ENCODE assay signal across 17 cellular contexts in the genomic region with DNA sequence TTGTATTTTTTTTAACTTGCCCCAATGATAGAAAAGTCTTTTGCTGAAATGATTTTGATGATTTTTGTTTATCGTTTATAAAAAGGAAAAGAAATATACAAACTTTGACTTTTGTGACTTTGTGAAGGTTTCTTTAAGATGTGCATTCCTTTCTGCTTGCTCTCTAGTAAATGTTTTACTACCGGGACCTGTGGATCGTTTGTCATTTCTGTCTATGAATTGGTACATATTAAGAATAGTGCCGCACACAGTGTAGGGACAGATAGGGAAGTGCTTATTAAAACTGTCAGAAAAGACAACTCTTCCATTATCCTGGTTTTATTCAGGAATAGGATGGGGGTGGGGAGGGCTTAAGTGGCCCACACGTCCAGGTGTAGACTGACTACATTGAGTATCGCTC. TPM values are rescaled to one million over a fixed set of nuclear protein-coding genes. Genes with fewer than 3 reads are reported as not detected.
A peak's percentile ranks its signal among the peaks of the same experiment; 100 is the strongest.
DNase-seq lines count a peak whose midpoint lies in the region; ATAC-seq and TF ChIP-seq lines count a peak whose summit lies in the region.
"Had no signal": no experiment of that assay in that cellular context is flagged by ENCODE, and none has a peak within 500 bp of the region (broad histone marks: within the 10 kb centered on the region; RNA-seq: fewer than 3 reads in every experiment).

No MANE protein-coding gene starts in this region.

- H3K4ac ChIP-seq in mesenchymal stem cell (ENCODE audit: low read depth in 1 of 2, low read length in 2 of 2) = no peak overlapping the region

- H4K8ac ChIP-seq in mesenchymal stem cell (ENCODE audit: low read length) = no peak overlapping the region

- peak overlapping the region; percentile 32 for H3K4me2 ChIP-seq in mesenchymal stem cell (ENCODE audit: low read length, poor library complexity, severe bottlenecking)

- 0 out of 2 replicates have a peak overlapping the region, but pooled peaks have one; percentile 10 for H3K27ac ChIP-seq in 22Rv1
- peak overlapping the region; percentile 86 for H3K27ac ChIP-seq in mesenchymal stem cell (ENCODE audit: low read length, poor library complexity, severe bottlenecking)
- H3K27ac ChIP-seq: brain microvascular endothelial cell, GM23248 had no signal

- H3K9ac ChIP-seq in mesenchymal stem cell (ENCODE audit: low read length) = no peak overlapping the region
- H3K9ac ChIP-seq: GM23248 had no signal

- H3K14ac ChIP-seq in mesenchymal stem cell (ENCODE audit: low read length in 2 of 2) = no peak overlapping the region

- 91% methylated on average over 6 of the region's 6 CpGs for WGBS in mesenchymal stem cell

- no peak overlapping the region for H2BK5ac ChIP-seq in mesenchymal stem cell (ENCODE audit: low read depth, low read length, poor library complexity, severe bottlenecking)

- H3K4me1 Mint-ChIP-seq in CD14-positive monocyte (peaks cover 7% of the 10 kb centered on the region), immature natural killer cell (peaks cover 8 to 14% of the 10 kb centered on the region in 2 donors)
- peaks cover 12% of the 10 kb centered on the region for H3K4me1 Mint-ChIP-seq in activated T-helper 17 cell treated with anti-CD3 and anti-CD28 coated beads, Interleukin-2, amount 50 U/mL, for 72 hours

- H3K9me3 Mint-ChIP-seq in CD14-positive monocyte (peaks cover 0 to 1% (median 0%) of the 10 kb centered on the region in 7 donors), immature natural killer cell (no peaks in the 10 kb centered on the region)
- H3K9me3 Mint-ChIP-seq in activated T-helper 17 cell treated with anti-CD3 and anti-CD28 coated beads, Interleukin-2, amount 50 U/mL, for 72 hours = no peaks in the 10 kb centered on the region
- H3K9me3 Mint-ChIP-seq: activated T-helper 2 cell treated with anti-CD3 and anti-CD28 coated beads, Interferon-gamma antibody, Interleukin-2, Interleukin-4, amounts not matched to agents 10 μg/mL and 5 μg/mL and 100 μg/mL, durations not matched to agents 14 hours and 24 hours and 36 hours had no signal

- H3K4me3 ChIP-seq in mesenchymal stem cell (ENCODE audit: insufficient read depth in 1 of 2, low read depth in 1 of 2, low read length in 2 of 2) = no peak overlapping the region
- H3K4me3 ChIP-seq: dorsolateral prefrontal cortex, GM23248 had no signal

- peaks cover 22% of the 10 kb centered on the region for H3K79me1 ChIP-seq in mesenchymal stem cell (replicated peaks; ENCODE audit: low read length, poor library complexity, severe bottlenecking)

- TF ChIP-seq CTCF in 22Rv1 (IDR thresholded peaks at IDR 0.05) = no peak
- no peak for TF ChIP-seq CTCF in CD14-positive monocyte (IDR thresholded peaks at IDR 0.05)

- ATAC-seq in activated T-helper 17 cell treated with anti-CD3 and anti-CD28 coated beads, Interleukin-2, amount 50 U/mL, for 72 hours (replicated peaks) = no peak
- no peak for ATAC-seq in HG02678 (IDR thresholded peaks at IDR 0.05; ENCODE audit: unreplicated experiment)

- H2AFZ ChIP-seq in mesenchymal stem cell (ENCODE audit: low read depth, low read length) = no peak overlapping the region
- H2AFZ ChIP-seq: GM23248 had no signal

- no peaks in the 10 kb centered on the region for H3K27me3 Mint-ChIP-seq in CD14-positive monocyte (ENCODE audit: low read depth in 3 of 3)
- H3K27me3 Mint-ChIP-seq in activated T-helper 17 cell treated with anti-CD3 and anti-CD28 coated beads, Interleukin-2, amount 50 U/mL, for 72 hours = no peaks in the 10 kb centered on the region
- H3K27me3 Mint-ChIP-seq in immature natural killer cell (ENCODE audit: low read depth in 3 of 3) = peaks cover 0 to 3% (median 0%) of the 10 kb centered on the region in 3 donors
- H3K27me3 Mint-ChIP-seq: T-helper 17 cell had no signal

- no peak overlapping the region for H3K23ac ChIP-seq in mesenchymal stem cell (ENCODE audit: low read length in 2 of 2)

- H3K27me3 ChIP-seq in mesenchymal stem cell (ENCODE audit: control insufficient read depth in 1 of 2, insufficient read depth in 1 of 2, low read length in 2 of 2) = no peaks in the 10 kb centered on the region
- H3K27me3 ChIP-seq: brain microvascular endothelial cell, dorsolateral prefrontal cortex had no signal

- no peak overlapping the region for H4K91ac ChIP-seq in mesenchymal stem cell (ENCODE audit: low read length)

- intact Hi-C loops in CD14-positive monocyte (cut with micrococcal nuclease) (no loop called here), posterior vena cava (cut with DNase I) (loop anchor here in 1 of 2 donors (5.0 kb wide), 1 partner anchor 693 kb away; no protein-coding TSS in a partner anchor)

- H3K4me3 Mint-ChIP-seq in CD14-positive monocyte (no peak overlapping the region), immature natural killer cell (no peak overlapping the region)
- peak overlapping the region; percentile 5 for H3K4me3 Mint-ChIP-seq in activated T-helper 17 cell treated with anti-CD3 and anti-CD28 coated beads, Interleukin-2, amount 50 U/mL, for 72 hours

- peaks cover 11% of the 10 kb centered on the region for H3K4me1 ChIP-seq in mesenchymal stem cell (ENCODE audit: control insufficient read depth, insufficient read depth, low read depth, low read length)

- H2BK120ac ChIP-seq in mesenchymal stem cell (ENCODE audit: low read depth, low read length) = no peak overlapping the region

- peaks cover 58 to 99% of the 10 kb centered on the region in 2 experiments for H3K36me3 ChIP-seq in mesenchymal stem cell (ENCODE audit: control insufficient read depth in 1 of 2, insufficient read depth in 2 of 2, low read depth in 1 of 2, low read length in 2 of 2)

- H3K36me3 Mint-ChIP-seq in CD14-positive monocyte (peaks cover 95 to 100% of the 10 kb centered on the region in 2 donors), immature natural killer cell (peaks cover 26 to 72% (median 36%) of the 10 kb centered on the region in 3 donors)
- peaks cover 100% of the 10 kb centered on the region for H3K36me3 Mint-ChIP-seq in activated T-helper 17 cell treated with anti-CD3 and anti-CD28 coated beads, Interleukin-2, amount 50 U/mL, for 72 hours (ENCODE audit: low read depth)

- no peak overlapping the region for H2BK15ac ChIP-seq in mesenchymal stem cell (ENCODE audit: low read depth, poor library complexity, severe bottlenecking)

- no peaks in the 10 kb centered on the region for H3K9me3 ChIP-seq in mesenchymal stem cell (ENCODE audit: control insufficient read depth, low read length)

- DNase-seq in CD14-positive monocyte (ENCODE audit: low spot score) = no peak
- no peak for DNase-seq in mesenchymal stem cell
- DNase-seq in NCI-H524 treated with DMSO at 0.1 percent for 48 hours (lab: John Stamatoyannopoulos, UW) = no peak
- no peak for DNase-seq in posterior vena cava (ENCODE audit: low spot score)
- no peak for DNase-seq in immature natural killer cell
- DNase-seq: activated CD4-positive, alpha-beta T cell treated with anti-CD3 and anti-CD28 coated beads for 48 hours; brain microvascular endothelial cell; C1 segment of cervical spinal cord; dorsolateral prefrontal cortex; GM23248; NCI-H1105; stimulated activated naive CD4-positive, alpha-beta T cell; T-helper 17 cell had no signal

- no peak overlapping the region for H3K18ac ChIP-seq in mesenchymal stem cell (ENCODE audit: low read depth in 1 of 2, low read length in 2 of 2)

- H2AK5ac ChIP-seq in mesenchymal stem cell (ENCODE audit: low read length, severe bottlenecking) = peak overlapping the region; percentile 83

- H2BK12ac ChIP-seq in mesenchymal stem cell (ENCODE audit: low read length in 2 of 2) = no peak overlapping the region

- H3K27ac Mint-ChIP-seq in CD14-positive monocyte (peak overlapping the region in 4 of 7 donors; percentile 15 to 74 (median 31)), immature natural killer cell (peak overlapping the region in 1 of 6 donors; percentile 48)
- H3K27ac Mint-ChIP-seq in activated T-helper 17 cell treated with anti-CD3 and anti-CD28 coated beads, Interleukin-2, amount 50 U/mL, for 72 hours = peak overlapping the region; percentile 71
- H3K27ac Mint-ChIP-seq: T-helper 17 cell had no signal

RNA-seq across cellular contexts. Expression of gene PSMC5, which starts 8.1 kb away (rescaled TPM):
- polyA plus RNA-seq in CD14-positive monocyte (10 to 100 TPM; 82.8 to 88.3 TPM), immature natural killer cell (100 to 1,000 TPM; 130 to 222 (median 148) TPM)
- total RNA-seq in activated T-helper 17 cell treated with anti-CD3 and anti-CD28 coated beads, Interleukin-2, amount 50 U/mL, for 72 hours = 100 to 1,000 TPM; 102 to 172 TPM
- polyA plus RNA-seq in mesenchymal stem cell (2013, experiment 1 of 2) = 84.6 TPM
- 82.9 TPM for polyA plus RNA-seq in mesenchymal stem cell (2013, experiment 2 of 2)
- 100 to 1,000 TPM in 1 of 2 donors, 10 to 100 TPM in 1; 94.8 to 104 TPM for total RNA-seq in posterior vena cava

RNA-seq across cellular contexts. Expression of gene FTSJ3, which starts 8.3 kb away (rescaled TPM):
- polyA plus RNA-seq in CD14-positive monocyte (10 to 100 TPM in 1 of 2 donors, 1 to 10 TPM in 1; 9.2 to 15.0 TPM), immature natural killer cell (10 to 100 TPM; 13.3 to 37.9 (median 19.0) TPM)
- 10 to 100 TPM; 36.3 to 74.1 TPM for total RNA-seq in activated T-helper 17 cell treated with anti-CD3 and anti-CD28 coated beads, Interleukin-2, amount 50 U/mL, for 72 hours
- polyA plus RNA-seq in mesenchymal stem cell (2013, experiment 1 of 2) = 27.8 TPM
- polyA plus RNA-seq in mesenchymal stem cell (2013, experiment 2 of 2) = 28.3 TPM
- total RNA-seq in posterior vena cava = 10 to 100 TPM; 25.2 to 26.0 TPM

RNA-seq across cellular contexts. Expression of gene SMARCD2, which starts 23.4 kb away (rescaled TPM):
- polyA plus RNA-seq in CD14-positive monocyte (10 to 100 TPM; 60.2 to 77.9 TPM), immature natural killer cell (10 to 100 TPM; 77.9 to 83.7 (median 82.9) TPM)
- total RNA-seq in activated T-helper 17 cell treated with anti-CD3 and anti-CD28 coated beads, Interleukin-2, amount 50 U/mL, for 72 hours = 100 to 1,000 TPM in 1 of 2 donors, 10 to 100 TPM in 1; 82.7 to 112 TPM
- polyA plus RNA-seq in mesenchymal stem cell (2013, experiment 1 of 2) = 28.6 TPM
- polyA plus RNA-seq in mesenchymal stem cell (2013, experiment 2 of 2) = 27.5 TPM
- 10 to 100 TPM; 45.6 to 76.9 TPM for total RNA-seq in posterior vena cava

RNA-seq across cellular contexts. Expression of gene DDX42, which starts 45.2 kb away (rescaled TPM):
- polyA plus RNA-seq in CD14-positive monocyte = 1 to 10 TPM; 3.1 to 5.3 TPM
- 100 to 1,000 TPM; 119 to 121 TPM for total RNA-seq in activated T-helper 17 cell treated with anti-CD3 and anti-CD28 coated beads, Interleukin-2, amount 50 U/mL, for 72 hours
- 61.0 TPM for polyA plus RNA-seq in mesenchymal stem cell (2013, experiment 1 of 2)
- 61.2 TPM for polyA plus RNA-seq in mesenchymal stem cell (2013, experiment 2 of 2)
- total RNA-seq in posterior vena cava = 10 to 100 TPM; 80.9 to 89.7 TPM
- 10 to 100 TPM in 1 of 3 donors, 1 to 10 TPM in 2; 4.8 to 18.2 (median 5.5) TPM for polyA plus RNA-seq in immature natural killer cell

RNA-seq across cellular contexts. Expression of gene CCDC47, which starts 45.7 kb away (rescaled TPM):
- polyA plus RNA-seq in CD14-positive monocyte = 10 to 100 TPM; 43.0 to 56.4 TPM
- total RNA-seq in activated T-helper 17 cell treated with anti-CD3 and anti-CD28 coated beads, Interleukin-2, amount 50 U/mL, for 72 hours = 10 to 100 TPM; 75.5 to 99.9 TPM
- polyA plus RNA-seq in mesenchymal stem cell (2013, experiment 1 of 2) = 53.9 TPM
- 54.6 TPM for polyA plus RNA-seq in mesenchymal stem cell (2013, experiment 2 of 2)
- 10 to 100 TPM; 52.5 to 58.5 TPM for total RNA-seq in posterior vena cava
- polyA plus RNA-seq in immature natural killer cell = 10 to 100 TPM; 21.1 to 50.1 (median 43.3) TPM
